In the genomic region with DNA sequence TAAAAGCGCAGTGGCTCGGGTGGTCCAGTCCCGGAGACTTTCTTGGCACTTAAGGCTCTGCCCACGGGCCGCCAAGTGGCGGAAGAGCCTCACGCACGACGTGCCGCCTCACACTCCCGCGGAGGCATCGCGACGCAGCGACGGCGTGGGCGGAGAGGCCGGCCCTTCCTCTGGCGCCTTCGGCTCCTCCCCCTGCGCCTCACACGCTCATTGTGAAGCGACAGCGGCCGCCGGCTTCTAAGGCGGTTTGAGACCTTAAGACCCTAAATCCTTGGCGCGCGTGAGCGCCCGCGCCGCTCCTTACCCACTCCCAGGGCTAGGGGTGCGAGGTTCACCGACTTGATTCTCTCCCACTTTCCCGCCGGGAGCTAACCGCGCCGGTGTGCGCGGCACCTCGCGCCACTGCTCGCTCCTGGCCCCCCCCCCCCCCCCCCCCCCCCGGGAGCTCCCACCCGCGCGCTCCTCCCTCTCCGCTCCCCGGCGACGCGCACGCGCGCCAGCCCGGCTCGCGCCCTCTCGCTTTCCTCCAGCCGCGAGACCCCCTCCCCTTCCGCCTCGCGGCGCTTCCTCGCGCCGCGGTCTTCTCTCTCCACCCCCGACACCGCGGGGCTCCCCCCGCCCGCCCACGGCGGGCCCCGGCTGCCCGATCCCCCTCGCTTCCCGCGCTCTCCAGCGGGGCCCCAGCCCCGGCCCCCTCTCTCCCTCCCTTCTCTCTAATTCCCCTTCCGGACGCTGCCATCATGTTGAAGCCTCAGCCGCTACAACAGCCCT, we compare ENCODE assay signal across 8 cellular contexts. TPM values are rescaled to one million over a fixed set of nuclear protein-coding genes. Genes with fewer than 3 reads are reported as not detected.
DNase-seq lines count a peak whose midpoint lies in the region; ATAC-seq and TF ChIP-seq lines count a peak whose summit lies in the region.

A gene with protein sequence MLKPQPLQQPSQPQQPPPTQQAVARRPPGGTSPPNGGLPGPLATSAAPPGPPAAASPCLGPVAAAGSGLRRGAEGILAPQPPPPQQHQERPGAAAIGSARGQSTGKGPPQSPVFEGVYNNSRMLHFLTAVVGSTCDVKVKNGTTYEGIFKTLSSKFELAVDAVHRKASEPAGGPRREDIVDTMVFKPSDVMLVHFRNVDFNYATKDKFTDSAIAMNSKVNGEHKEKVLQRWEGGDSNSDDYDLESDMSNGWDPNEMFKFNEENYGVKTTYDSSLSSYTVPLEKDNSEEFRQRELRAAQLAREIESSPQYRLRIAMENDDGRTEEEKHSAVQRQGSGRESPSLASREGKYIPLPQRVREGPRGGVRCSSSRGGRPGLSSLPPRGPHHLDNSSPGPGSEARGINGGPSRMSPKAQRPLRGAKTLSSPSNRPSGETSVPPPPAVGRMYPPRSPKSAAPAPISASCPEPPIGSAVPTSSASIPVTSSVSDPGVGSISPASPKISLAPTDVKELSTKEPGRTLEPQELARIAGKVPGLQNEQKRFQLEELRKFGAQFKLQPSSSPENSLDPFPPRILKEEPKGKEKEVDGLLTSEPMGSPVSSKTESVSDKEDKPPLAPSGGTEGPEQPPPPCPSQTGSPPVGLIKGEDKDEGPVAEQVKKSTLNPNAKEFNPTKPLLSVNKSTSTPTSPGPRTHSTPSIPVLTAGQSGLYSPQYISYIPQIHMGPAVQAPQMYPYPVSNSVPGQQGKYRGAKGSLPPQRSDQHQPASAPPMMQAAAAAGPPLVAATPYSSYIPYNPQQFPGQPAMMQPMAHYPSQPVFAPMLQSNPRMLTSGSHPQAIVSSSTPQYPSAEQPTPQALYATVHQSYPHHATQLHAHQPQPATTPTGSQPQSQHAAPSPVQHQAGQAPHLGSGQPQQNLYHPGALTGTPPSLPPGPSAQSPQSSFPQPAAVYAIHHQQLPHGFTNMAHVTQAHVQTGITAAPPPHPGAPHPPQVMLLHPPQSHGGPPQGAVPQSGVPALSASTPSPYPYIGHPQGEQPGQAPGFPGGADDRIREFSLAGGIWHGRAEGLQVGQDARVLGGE (plus strand): TSS at position 480 of the 771 bp plus-strand sequence. CDS start 261 bp downstream, at position 741.

- peak within 1 kb of the TSS; percentile 98 for H3K27ac Mint-ChIP-seq in T-helper 17 cell

- H3K4me1 Mint-ChIP-seq in T-helper 17 cell, result peaks cover 27% of the 10 kb centered on the region

- WGBS in prostate gland, result 2% methylated on average over 74 of the region's 91 CpGs

- peak within 1 kb of the TSS; percentile 96 to 100 for H3K4me3 ChIP-seq in prostate gland

- peaks cover 0 to 6% of the 10 kb centered on the region in 2 donors for H3K36me3 ChIP-seq in prostate gland

- DNase-seq in NCI-H146 (lab: John Stamatoyannopoulos, UW) (peak; percentile 96), T-helper 17 cell (peak; percentile 85 to 88 (median 87)), amygdala (lab: John Stamatoyannopoulos, UW) (peak; percentile 47 to 98 (median 86)), left ventricle myocardium superior (peak; percentile 97), prostate gland (ENCODE audit: low spot score) (peak; percentile 89), ureter (ENCODE audit: low spot score) (peak; percentile 95)

- no peaks in the 10 kb centered on the region for H3K27me3 Mint-ChIP-seq in T-helper 17 cell

- peak within 1 kb of the TSS; percentile 98 to 99 for H3K27ac ChIP-seq in prostate gland

- TF ChIP-seq CTCF in GM12873 (IDR thresholded peaks at IDR 0.05; ENCODE audit: insufficient read depth, low read depth, low read length, missing control alignments) (peak; percentile 18), prostate gland (IDR thresholded peaks at IDR 0.05) (peak in 2 of 4 experiments; percentile 54 to 67)

- peak; percentile 62 for TF ChIP-seq POLR2A in prostate gland (IDR thresholded peaks at IDR 0.05)

- peak within 1 kb of the TSS; percentile 96 for H3K4me3 Mint-ChIP-seq in T-helper 17 cell

- ATAC-seq in HG02840 (IDR thresholded peaks at IDR 0.05; ENCODE audit: low FRiP score, unreplicated experiment) (peak; percentile 42), T-helper 17 cell (peak; percentile 58), left ventricle myocardium superior (peak; percentile 77)

- H3K9me3 ChIP-seq in T-helper 17 cell (ENCODE audit: control insufficient read depth, low read length, poor library complexity, severe bottlenecking) (no peaks in the 10 kb centered on the region), prostate gland (no peaks in the 10 kb centered on the region)

- peaks cover 8% of the 10 kb centered on the region for H3K4me1 ChIP-seq in prostate gland (replicated peaks)

- H3K27me3 ChIP-seq in prostate gland (replicated peaks; ENCODE audit: insufficient read depth), result no peaks in the 10 kb centered on the region

- H3K36me3 Mint-ChIP-seq in T-helper 17 cell (ENCODE audit: low read depth), result peaks cover 3% of the 10 kb centered on the region

- intact Hi-C loops in left ventricle myocardium superior (cut with micrococcal nuclease), result no loop called here
- intact Hi-C loops in prostate gland (cut with DNase I), result loop anchor here (5.0 kb wide), 1 partner anchor 125 kb away; no protein-coding TSS in a partner anchor

RNA-seq across cellular contexts. Expression of the gene that starts here (rescaled TPM):
- total RNA-seq in T-helper 17 cell (100 to 1,000 TPM; 348 to 372 TPM), left ventricle myocardium superior (55.3 TPM), prostate gland (100 to 1,000 TPM in 1 of 2 donors, 10 to 100 TPM in 1; 83.4 to 151 TPM), ureter (162 TPM)

Comparison
In these comparisons a context has a peak if more than half of its experiments do, and no peak if none do; other contexts are left out.
1. Peak in every context shown above with its lines: DNase-seq, ATAC-seq, H3K4me3 ChIP-seq and H3K27ac ChIP-seq.